ENCODE assay signal across 1 cellular context in genomic region chr1:164560504-164560903, GRCh38.
TF ChIP-seq lines count a peak whose summit lies in the region.

No MANE protein-coding gene starts in this region.

TF ChIP-seq in GM23338, 12 proteins besides CTCF, POLR2A, EP300 and RAD21 (continued from another document):
- no peak for TF ChIP-seq ZNF462 (CRISPR knock-in tag; IDR thresholded peaks at IDR 0.05)
- no peak for TF ChIP-seq STAT1 (IDR thresholded peaks at IDR 0.05; ENCODE audit: unreplicated experiment)
